25 cellular contexts compared by ENCODE assay signal in genomic region chr20:13661070-13661687, GRCh38. TPM values are rescaled to one million over a fixed set of nuclear protein-coding genes. Genes with fewer than 3 reads are reported as not detected.
DNase-seq lines count a peak whose midpoint lies in the region; ATAC-seq, FAIRE-seq and TF ChIP-seq lines count a peak whose summit lies in the region.
"Had no signal": no experiment of that assay in that cellular context is flagged by ENCODE, and none has a peak within 500 bp of the region (broad histone marks: within the 10 kb centered on the region; RNA-seq: fewer than 3 reads in every experiment).

No MANE protein-coding gene starts in this region.

- no peaks in the 10 kb centered on the region for H3K36me3 ChIP-seq in HepG2 (replicated peaks in 1 of 2; ENCODE audit: control insufficient read depth in 1 of 2, insufficient read depth in 2 of 2, low read length in 2 of 2)
- H3K36me3 ChIP-seq in right lobe of liver, result no peaks in the 10 kb centered on the region
- H3K36me3 ChIP-seq in osteoblast (ENCODE audit: insufficient read depth, low read length), result no peaks in the 10 kb centered on the region
- no peaks in the 10 kb centered on the region for H3K36me3 ChIP-seq in neuronal stem cell (replicated peaks in 1 of 2; ENCODE audit: control insufficient read depth in 2 of 2, insufficient read depth in 2 of 2, low read length in 2 of 2)
- H3K36me3 ChIP-seq: BLaER1, lower lobe of right lung, tibial nerve had no signal

- TF ChIP-seq RAD21 in HepG2 (CRISPR knock-in tag; IDR thresholded peaks at IDR 0.05), result no peak

- 36% methylated on average over 11 of the region's 11 CpGs for WGBS in HepG2 (ENCODE audit: low lambda C conversion rate)
- 54% methylated on average over 7 of the region's 11 CpGs for WGBS in right lobe of liver (ENCODE audit: insufficient coverage, low coverage, low lambda C conversion rate, missing lambda C conversion rate)
- WGBS in neuronal stem cell (ENCODE audit: extremely low coverage in 2 of 2, insufficient read length in 2 of 2, insufficient replicate concordance in 1 of 2), 2 donors, result no CpG with 5 or more reads among the region's 11 CpGs

- in situ Hi-C loops in HepG2 (cut with HindIII; ENCODE audit: extremely low pct_ligation_motif_present, low pct_unique_long_range_greater_than_20kb), result no loop called here

- H3K79me1 ChIP-seq in neuronal stem cell (ENCODE audit: low read depth, low read length), result no peaks in the 10 kb centered on the region

- H2BK120ac ChIP-seq in neuronal stem cell (ENCODE audit: low read depth, low read length), result no peak overlapping the region

- H3K4me1 ChIP-seq in HepG2 (ENCODE audit: insufficient read depth, low read length) (no peaks in the 10 kb centered on the region), right lobe of liver (no peaks in the 10 kb centered on the region), osteoblast (ENCODE audit: insufficient read depth, low read length) (no peaks in the 10 kb centered on the region), neuronal stem cell (ENCODE audit: control insufficient read depth in 2 of 2, insufficient read depth in 1 of 2, low read depth in 1 of 2, low read length in 2 of 2) (no peaks in the 10 kb centered on the region)
- H3K4me1 ChIP-seq: lower lobe of right lung had no signal

- no peaks in the 10 kb centered on the region for H4K20me1 ChIP-seq in HepG2 (ENCODE audit: insufficient read depth, low read length)
- no peaks in the 10 kb centered on the region for H4K20me1 ChIP-seq in osteoblast (ENCODE audit: insufficient read depth, low read length)
- H4K20me1 ChIP-seq: BLaER1 had no signal

- TF ChIP-seq EP300 in HepG2 (IDR thresholded peaks at IDR 0.05; ENCODE audit: low read depth in 2 of 2, low read length in 2 of 2) (no peak), HepG2 (CRISPR knock-in tag; IDR thresholded peaks at IDR 0.05; ENCODE audit: borderline replicate concordance) (no peak)

- no peaks in the 10 kb centered on the region for H3K79me2 ChIP-seq in HepG2 (ENCODE audit: insufficient read depth, low read length)
- H3K79me2 ChIP-seq in osteoblast (ENCODE audit: insufficient read depth, low read length), result no peaks in the 10 kb centered on the region

- DNase-seq in HepG2 (ENCODE audit: low spot score) (no peak), right lobe of liver (no peak), fibroblast of peridontal ligament (ENCODE audit: extremely low read depth) (peak; percentile 20), osteoblast (ENCODE audit: insufficient read length, low spot score, missing footprints) (peak; percentile 48), AG20443 (ENCODE audit: low spot score) (no peak), neuronal stem cell (ENCODE audit: low spot score) (no peak)
- DNase-seq: activated B cell treated with CpG ODN at 0.5 μM for 24 hours; activated naive CD4-positive, alpha-beta T cell treated with Interleukin-2 at 50 U/mL for 16 hours; effector memory CD8-positive, alpha-beta T cell; erythroblast; lower lobe of right lung; NCI-H1048; NCI-H187 treated with DMSO at 0.1 percent for 48 hours; NCI-H2171 treated with DMSO at 0.1 percent for 48 hours; NCI-H510A treated with DMSO at 0.1 percent for 48 hours; stimulated activated CD4-positive, alpha-beta T cell treated with anti-CD3 and anti-CD28 coated beads, Interleukin-15, amount 100 ng/mL, for 24 hours; stimulated activated naive CD8-positive, alpha-beta T cell treated with anti-CD3 and anti-CD28 coated beads, Interleukin-15, Interleukin-2, amounts not matched to agents 100 U/mL and 50 U/mL, for 24 hours; T-cell had no signal

- ATAC-seq in HepG2 (peak; percentile 52; the same call in 2 of the 3 replicates), right lobe of liver (no peak), HG02870 (IDR thresholded peaks at IDR 0.05; ENCODE audit: unreplicated experiment) (no peak), HG03039 (IDR thresholded peaks at IDR 0.05; ENCODE audit: unreplicated experiment) (no peak)
- ATAC-seq: effector memory CD8-positive, alpha-beta T cell; lower lobe of right lung; stimulated activated naive CD8-positive, alpha-beta T cell treated with anti-CD3 and anti-CD28 coated beads, Interleukin-15, Interleukin-2, amounts not matched to agents 100 U/mL and 50 U/mL, for 24 hours; T-cell had no signal

- TF ChIP-seq POLR2A in HepG2 (IDR thresholded peaks at IDR 0.05; ENCODE audit: insufficient read depth in 1 of 2, low read depth in 2 of 2, low read length in 2 of 2) (no peak), right lobe of liver (IDR thresholded peaks at IDR 0.05) (no peak)

- no peak overlapping the region for H3K14ac ChIP-seq in neuronal stem cell (ENCODE audit: low read length)

- H2BK15ac ChIP-seq in neuronal stem cell (ENCODE audit: low read length), result no peak overlapping the region

- CTCF ChIA-PET in HepG2 (lab: Yijun Ruan, JAX; ENCODE audit: low intra/inter-chr PET ratio, low total read pairs), result no interaction called here

- H2AFZ ChIP-seq in HepG2 (ENCODE audit: low read length) (peak overlapping the region; percentile 55), osteoblast (ENCODE audit: low read length) (peak overlapping the region; percentile 19), neuronal stem cell (ENCODE audit: low read length) (no peak overlapping the region)

- H3K9ac ChIP-seq in HepG2 (ENCODE audit: insufficient read depth, low read depth, low read length) (no peak overlapping the region), neuronal stem cell (ENCODE audit: low read depth, low read length, poor library complexity) (no peak overlapping the region)
- H3K9ac ChIP-seq: BLaER1 had no signal

- no peak overlapping the region for H3K4ac ChIP-seq in neuronal stem cell (ENCODE audit: low read length)

- TF ChIP-seq CTCF in HepG2 (CRISPR knock-in tag; IDR thresholded peaks at IDR 0.05) (no peak), right lobe of liver (IDR thresholded peaks at IDR 0.05) (no peak), osteoblast (IDR thresholded peaks at IDR 0.05; ENCODE audit: extremely low read depth, low read depth, low read length) (no peak)

- H3K27me3 ChIP-seq in HepG2 (ENCODE audit: control insufficient read depth in 1 of 2, insufficient read depth in 2 of 2, low read length in 2 of 2) (peaks cover 0 to 5% of the 10 kb centered on the region in 2 experiments; a peak in 4 of 5 replicates), right lobe of liver (no peaks in the 10 kb centered on the region), osteoblast (ENCODE audit: insufficient read depth, low read length) (peaks cover 3% of the 10 kb centered on the region), neuronal stem cell (ENCODE audit: control insufficient read depth in 3 of 3, insufficient read depth in 3 of 3, low read depth in 1 of 3, low read length in 3 of 3) (no peaks in the 10 kb centered on the region)
- H3K27me3 ChIP-seq: BLaER1, tibial nerve had no signal

- no peak overlapping the region for H4K8ac ChIP-seq in neuronal stem cell (ENCODE audit: low read depth, low read length)

- BruUV-seq in HepG2 (replicated peaks; lab: Mats Ljungman, UMichigan), result no TSS peak

- H3K9me3 ChIP-seq in HepG2 (ENCODE audit: low read length), result no peaks in the 10 kb centered on the region
- no peaks in the 10 kb centered on the region for H3K9me3 ChIP-seq in right lobe of liver
- no peaks in the 10 kb centered on the region for H3K9me3 ChIP-seq in osteoblast (ENCODE audit: low read depth, low read length)
- H3K9me3 ChIP-seq in neuronal stem cell (replicated peaks in 1 of 2; ENCODE audit: control insufficient read depth in 2 of 2, insufficient read depth in 1 of 2, low read depth in 1 of 2, low read length in 2 of 2), result no peaks in the 10 kb centered on the region
- H3K9me3 ChIP-seq: BLaER1, lower lobe of right lung, tibial nerve had no signal

- POLR2A ChIA-PET in HepG2 (lab: Yijun Ruan, JAX), result no interaction called here

- FAIRE-seq in HepG2 (lab: Jason Lieb, UNC), result no peak
- FAIRE-seq: bronchial epithelial cell, colon, H54 had no signal

- H3K27ac ChIP-seq in HepG2 (ENCODE audit: extremely low read length, insufficient read depth, low read length) (no peak overlapping the region), right lobe of liver (no peak overlapping the region), osteoblast (ENCODE audit: low read depth, low read length) (no peak overlapping the region), neuronal stem cell (replicated peaks; ENCODE audit: low read length) (no peak overlapping the region)
- H3K27ac ChIP-seq: BLaER1, lower lobe of right lung had no signal

- no peak overlapping the region for H2BK5ac ChIP-seq in neuronal stem cell (ENCODE audit: low read length)

- no peak overlapping the region for H2BK12ac ChIP-seq in neuronal stem cell (ENCODE audit: low read length)

- intact Hi-C loops in HepG2 (cut with micrococcal nuclease; ENCODE audit: unreplicated experiment), result no loop called here
- intact Hi-C loops in right lobe of liver (cut with DNase I), result no loop called here

- H3K18ac ChIP-seq in neuronal stem cell (ENCODE audit: low read length), result no peak overlapping the region

- H3K4me2 ChIP-seq in HepG2 (ENCODE audit: low read depth, low read length), result no peak overlapping the region; the same call in 1 of the 2 replicates
- peak overlapping the region; percentile 63 for H3K4me2 ChIP-seq in osteoblast (ENCODE audit: insufficient read depth, low read length)
- H3K4me2 ChIP-seq in neuronal stem cell (ENCODE audit: insufficient read depth, low read length, poor library complexity, severe bottlenecking), result no peak overlapping the region
- H3K4me2 ChIP-seq: BLaER1 had no signal

- no peak overlapping the region for H3K23ac ChIP-seq in neuronal stem cell (ENCODE audit: low read depth, low read length, poor library complexity)

- H2AK5ac ChIP-seq in neuronal stem cell (ENCODE audit: low read depth, low read length), result no peak overlapping the region

- no peak overlapping the region for H4K91ac ChIP-seq in neuronal stem cell (ENCODE audit: low read depth, low read length, poor library complexity)

- H3K4me3 ChIP-seq in HepG2 (replicated peaks in 1 of 3; ENCODE audit: insufficient read depth in 1 of 3, low read depth in 2 of 3, low read length in 3 of 3) (no peak overlapping the region), right lobe of liver (no peak overlapping the region), osteoblast (ENCODE audit: insufficient read depth, low read length) (peak overlapping the region; percentile 33), neuronal stem cell (ENCODE audit: low read length in 2 of 2) (no peak overlapping the region)
- H3K4me3 ChIP-seq: BLaER1, lower lobe of right lung had no signal

RNA-seq across cellular contexts. Expression of gene TASP1, which starts 22.4 kb away (rescaled TPM):
- total RNA-seq in HepG2 (2016; rRNA removed; fragmentation: Illumina TruSeq; extraction: Trizol) (25.2 and 29.1 TPM in 2 replicates), right lobe of liver (1 to 10 TPM; 2.5 to 6.1 (median 4.3) TPM), osteoblast (8.0 and 9.4 TPM in 2 replicates)
- 74.0 and 76.2 TPM in 2 replicates for total RNA-seq in HepG2 (2016; cell fraction: cytosol; rRNA removed; fragmentation: Illumina TruSeq; extraction: Trizol; ENCODE audit: low read depth)
- total RNA-seq in HepG2 (2016; cell fraction: insoluble cytoplasmic fraction; rRNA removed; fragmentation: Illumina TruSeq; extraction: Trizol), result 25.6 and 27.8 TPM in 2 replicates
- total RNA-seq in HepG2 (2016; cell fraction: membrane; rRNA removed; fragmentation: Illumina TruSeq; extraction: Trizol), result 28.8 and 33.7 TPM in 2 replicates
- 52.6 and 57.4 TPM in 2 replicates for total RNA-seq in HepG2 (2016; cell fraction: nucleus; rRNA removed; fragmentation: Illumina TruSeq; extraction: Trizol)
- 7.4 and 10.0 TPM in 2 replicates for polyA plus RNA-seq in HepG2 (2011; rRNA removed)
- 6.1 and 7.3 TPM in 2 replicates for polyA plus RNA-seq in HepG2 (2011; cell fraction: cytosol; rRNA removed)
- 8.0 and 8.8 TPM in 2 replicates for polyA plus RNA-seq in HepG2 (2011; cell fraction: nucleus; rRNA removed)
- polyA plus RNA-seq in HepG2 (2012), result 7.7 and 10.7 TPM in 2 replicates
- polyA plus RNA-seq in HepG2 (2016; cell fraction: cytosol; fragmentation: Illumina TruSeq; extraction: Trizol; ENCODE audit: low read depth), result 3.5 and 4.1 TPM in 2 replicates
- 24.5 and 25.1 TPM in 2 replicates for polyA plus RNA-seq in HepG2 (2016; cell fraction: insoluble cytoplasmic fraction; fragmentation: Illumina TruSeq; extraction: Trizol; ENCODE audit: low read depth)
- polyA plus RNA-seq in HepG2 (2016; cell fraction: membrane; fragmentation: Illumina TruSeq; extraction: Trizol; ENCODE audit: low read depth), result 7.8 TPM in 2 replicates
- 14.4 and 16.7 TPM in 2 replicates for polyA plus RNA-seq in HepG2 (2016; cell fraction: nucleus; fragmentation: Illumina TruSeq; extraction: Trizol; ENCODE audit: insufficient read depth, low read depth)
- 15.6 and 18.8 TPM in 2 replicates for polyA minus RNA-seq in HepG2 (2011; rRNA and poly(A)+ RNA removed; ENCODE audit: low replicate concordance)
- polyA minus RNA-seq in HepG2 (2011; cell fraction: cytosol; rRNA and poly(A)+ RNA removed), result 9.9 and 13.1 TPM in 2 replicates
- polyA minus RNA-seq in HepG2 (2011; cell fraction: nucleus; rRNA and poly(A)+ RNA removed), result 76.1 and 88.3 TPM in 2 replicates
- polyA plus RNA-seq in neuronal stem cell (2013, experiment 1 of 2), result 4.7 TPM
- polyA plus RNA-seq in neuronal stem cell (2013, experiment 2 of 2), result 3.5 TPM

Comparison
In these comparisons a context has a peak if more than half of its experiments do, and no peak if none do; other contexts are left out.
1. DNase-seq: peak in fibroblast of peridontal ligament (single experiment) and osteoblast (single experiment); none in HepG2 (single experiment), right lobe of liver (0 of 3), AG20443 (single experiment) and neuronal stem cell (single experiment).